15 cellular contexts compared by ENCODE assay signal in the genomic region with DNA sequence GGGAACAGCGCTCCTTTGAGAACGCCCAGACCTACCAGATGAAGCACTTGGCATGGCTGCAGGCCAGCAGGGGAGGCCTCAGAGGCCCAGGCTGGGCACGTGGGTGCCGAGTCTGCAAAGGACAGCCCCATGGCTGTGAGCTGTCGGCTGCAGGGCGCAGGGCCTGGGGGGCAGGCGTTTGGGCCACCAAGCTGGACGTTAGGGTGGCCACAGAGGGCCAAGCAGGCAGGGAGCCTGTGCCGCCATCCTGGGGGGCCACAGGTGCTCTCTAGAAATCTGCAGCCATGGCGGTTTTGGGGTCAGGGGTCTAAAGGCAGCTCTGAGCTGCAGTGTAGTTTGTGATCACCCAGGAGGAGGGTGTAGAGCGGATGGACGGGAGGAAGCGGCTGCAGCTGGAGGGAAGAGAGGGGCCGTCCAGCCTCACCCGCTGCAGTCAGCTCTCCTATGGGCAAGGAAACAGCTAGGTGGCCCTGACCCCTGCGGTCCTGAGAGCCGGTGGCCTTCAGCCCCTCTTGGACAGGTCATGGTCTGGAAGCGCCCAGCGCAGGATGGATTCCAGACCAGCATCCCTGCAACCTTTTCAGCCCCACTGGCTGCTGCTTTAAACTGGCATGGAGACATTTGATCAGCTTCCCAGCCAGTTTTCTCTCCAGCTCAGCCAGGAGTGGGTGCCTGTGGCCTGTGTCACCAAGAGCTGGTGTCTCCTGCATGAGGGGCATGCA.
"Had no signal": no experiment of that assay in that cellular context is flagged by ENCODE, and none has a peak within 500 bp of the region (broad histone marks: within the 10 kb centered on the region; RNA-seq: fewer than 3 reads in every experiment).

No MANE protein-coding gene starts in this region.

- ATAC-seq: activated CD8-positive, alpha-beta T cell treated with anti-CD3 and anti-CD28 coated beads for 36 hours; activated T-cell treated with anti-CD3 and anti-CD28 coated beads, Interleukin-2, amount 50 U/mL, for 4 hours; gastrocnemius medialis; stimulated activated effector memory CD8-positive, alpha-beta T cell treated with anti-CD3 and anti-CD28 coated beads, Interleukin-12 subunit alpha, Interleukin-12 subunit beta, amount 100 ng/mL, for 72 hours had no signal

- H3K36me3 ChIP-seq: ovary, uterus had no signal

- DNase-seq: activated B cell treated with CpG ODN at 0.5 μM for 24 hours; activated CD4-positive, alpha-beta T cell treated with anti-CD3 and anti-CD28 coated beads for 48 hours; activated CD8-positive, alpha-beta T cell treated with anti-CD3 and anti-CD28 coated beads for 36 hours; activated naive CD4-positive, alpha-beta T cell; activated naive CD8-positive, alpha-beta T cell treated with anti-CD3 and anti-CD28 coated beads, Interleukin-2, amount 10 ng/mL, durations not matched to agents 7 days and 5 days; activated T-cell treated with anti-CD3 and anti-CD28 coated beads, Interleukin-2, amount 50 U/mL, for 4 hours; erythroblast; gastrocnemius medialis had no signal

- FAIRE-seq: keratinocyte had no signal

- H2AFZ ChIP-seq: hepatocyte had no signal

- H3K27me3 ChIP-seq: dorsolateral prefrontal cortex, gastrocnemius medialis, hepatocyte, ovary, thyroid gland, uterus had no signal

- H3K4me1 ChIP-seq: uterus had no signal

- H3K4me2 ChIP-seq: hepatocyte had no signal

- H3K9me3 ChIP-seq: gastrocnemius medialis, ovary, thyroid gland, uterus had no signal

- H3K4me3 ChIP-seq: dorsolateral prefrontal cortex, gastrocnemius medialis, hepatocyte, ovary, thyroid gland, uterus had no signal

- H3K27ac ChIP-seq: gastrocnemius medialis, hepatocyte, ovary, uterus had no signal
